39 cellular contexts compared by ENCODE assay signal in the genomic region with DNA sequence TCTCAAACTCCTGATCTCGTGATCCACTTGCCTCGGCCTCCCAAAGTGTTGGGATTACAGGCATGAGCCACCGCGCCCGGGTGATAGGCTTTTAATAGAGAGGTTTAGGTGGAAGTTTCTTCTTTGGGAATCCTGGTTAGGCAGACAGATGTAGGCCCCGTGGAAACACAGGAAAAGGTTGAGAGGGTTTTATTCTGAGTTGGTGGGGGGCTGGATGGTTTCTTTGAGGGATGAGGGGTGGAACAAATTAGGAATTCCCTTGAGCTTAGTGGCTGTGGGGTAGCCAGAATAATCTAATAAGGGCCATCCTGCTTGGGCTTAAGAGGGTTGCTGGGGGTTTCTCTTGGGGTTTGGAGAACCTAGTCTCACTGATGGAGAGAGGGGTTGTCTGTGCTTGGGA. TPM values are rescaled to one million over a fixed set of nuclear protein-coding genes. Genes with fewer than 3 reads are reported as not detected.
"Had no signal": no experiment of that assay in that cellular context is flagged by ENCODE, and none has a peak within 500 bp of the region (broad histone marks: within the 10 kb centered on the region; RNA-seq: fewer than 3 reads in every experiment).

No MANE protein-coding gene starts in this region.

- H3K27me3 ChIP-seq: breast epithelium, Peyer's patch had no signal

- H3K27me3 Mint-ChIP-seq: activated CD4-positive, alpha-beta memory T cell treated with anti-CD3 and anti-CD28 coated beads for 36 hours; activated naive CD8-positive, alpha-beta T cell treated with anti-CD3 and anti-CD28 coated beads for 36 hours had no signal

- H3K36me3 ChIP-seq: breast epithelium, Peyer's patch had no signal

- H3K9me3 ChIP-seq: breast epithelium, Peyer's patch had no signal

- H3K9me3 Mint-ChIP-seq: activated B cell treated with CpG ODN at 0.5 μM for 24 hours; activated CD4-positive, alpha-beta memory T cell treated with anti-CD3 and anti-CD28 coated beads for 36 hours; activated naive CD8-positive, alpha-beta T cell treated with anti-CD3 and anti-CD28 coated beads for 36 hours; activated T-cell treated with anti-CD3 and anti-CD28 coated beads, Interleukin-2, amount 50 U/mL, for 4 hours; T-cell had no signal

- H3K4me1 ChIP-seq: breast epithelium, Peyer's patch had no signal

- H3K4me3 Mint-ChIP-seq: activated B cell treated with CpG ODN at 0.5 μM for 24 hours; activated CD4-positive, alpha-beta memory T cell treated with anti-CD3 and anti-CD28 coated beads for 36 hours; activated naive CD8-positive, alpha-beta T cell treated with anti-CD3 and anti-CD28 coated beads for 36 hours; activated T-cell treated with anti-CD3 and anti-CD28 coated beads, Interleukin-2, amount 50 U/mL, for 4 hours; T-cell had no signal

- DNase-seq: activated B cell treated with CpG ODN at 0.5 μM for 24 hours; activated CD4-positive, alpha-beta memory T cell treated with anti-CD3 and anti-CD28 coated beads for 36 hours; activated CD4-positive, alpha-beta T cell treated with anti-CD3 and anti-CD28 coated beads for 4 hours; activated CD4-positive, alpha-beta T cell treated with anti-CD3 and anti-CD28 coated beads, Interleukin-2, amount 50 U/mL, for 1 hour; activated CD4-positive, CD25-positive, alpha-beta regulatory T cell treated with anti-CD3 and anti-CD28 coated beads, Interleukin-2, amount 50 U/mL, for 72 hours; activated CD8-positive, alpha-beta memory T cell treated with anti-CD3 and anti-CD28 coated beads, Interleukin-2, amount 50 U/mL, for 4 hours; activated effector memory CD4-positive, alpha-beta T cell treated with Interleukin-2 at 50 U/mL for 16 hours; activated naive CD4-positive, alpha-beta T cell treated with anti-CD3 and anti-CD28 coated beads, Interleukin-2, amount 50 U/mL, for 16 hours; activated naive CD8-positive, alpha-beta T cell treated with anti-CD3 and anti-CD28 coated beads for 36 hours; activated T-cell treated with anti-CD3 and anti-CD28 coated beads for 4 hours; activated T-cell treated with anti-CD3 and anti-CD28 coated beads, Interleukin-2, amount 50 U/mL, for 4 hours; amniotic stem cell; aorta; MM.1S; MV-4-11; NCI-H1092 treated with DMSO at 0.1 percent for 48 hours; NCI-H1417; NCI-H146; NCI-H187; NCI-H2029 treated with DMSO at 0.1 percent for 48 hours; NCI-H2171 treated with DMSO at 0.1 percent for 48 hours; NCI-H2227 treated with DMSO at 0.1 percent for 48 hours; NCI-H446; NCI-H524; NCI-H69; NK-92 treated with Interleukin-12 subunit alpha and Interleukin-12 subunit beta, amount 100 ng/mL, for 24 hours; PC-3; Peyer's patch; RPMI8226; SHP77 treated with DMSO at 0.1 percent for 48 hours; T-cell; T-helper 2 cell; T-helper 9 cell had no signal

- ATAC-seq: activated T-cell treated with anti-CD3 and anti-CD28 coated beads, Interleukin-2, amount 50 U/mL, for 4 hours; PC-3; SK-N-SH treated with all-trans-retinoic acid at 6 μM for 48 hours; T-cell had no signal

- H3K4me3 ChIP-seq: breast epithelium, Peyer's patch had no signal

- H3K4me2 ChIP-seq: KMS-11 had no signal

- H3K4me1 Mint-ChIP-seq: activated B cell treated with CpG ODN at 0.5 μM for 24 hours had no signal

- H3K9ac ChIP-seq: KMS-11 had no signal

- H3K27ac Mint-ChIP-seq: activated B cell treated with CpG ODN at 0.5 μM for 24 hours; activated CD4-positive, alpha-beta memory T cell treated with anti-CD3 and anti-CD28 coated beads for 36 hours; activated naive CD8-positive, alpha-beta T cell treated with anti-CD3 and anti-CD28 coated beads for 36 hours had no signal

- H3K36me3 Mint-ChIP-seq: activated CD4-positive, alpha-beta memory T cell treated with anti-CD3 and anti-CD28 coated beads for 36 hours; activated naive CD8-positive, alpha-beta T cell treated with anti-CD3 and anti-CD28 coated beads for 36 hours; T-cell had no signal

- H3K27ac ChIP-seq: breast epithelium, KMS-11, Peyer's patch, VCaP had no signal

RNA-seq across cellular contexts. Expression of a gene that starts 30.4 kb away (rescaled TPM):
- total RNA-seq: activated B cell treated with CpG ODN at 0.5 μM for 24 hours; activated CD4-positive, alpha-beta memory T cell treated with anti-CD3 and anti-CD28 coated beads for 36 hours; activated naive CD8-positive, alpha-beta T cell treated with anti-CD3 and anti-CD28 coated beads for 36 hours; activated T-cell treated with anti-CD3 and anti-CD28 coated beads, Interleukin-2, amount 50 U/mL, for 4 hours; LHCN-M2; PC-3; Peyer's patch; SK-MEL-5; T-cell had no signal
